ENCODE assay signal across 12 cellular contexts in the genomic region with DNA sequence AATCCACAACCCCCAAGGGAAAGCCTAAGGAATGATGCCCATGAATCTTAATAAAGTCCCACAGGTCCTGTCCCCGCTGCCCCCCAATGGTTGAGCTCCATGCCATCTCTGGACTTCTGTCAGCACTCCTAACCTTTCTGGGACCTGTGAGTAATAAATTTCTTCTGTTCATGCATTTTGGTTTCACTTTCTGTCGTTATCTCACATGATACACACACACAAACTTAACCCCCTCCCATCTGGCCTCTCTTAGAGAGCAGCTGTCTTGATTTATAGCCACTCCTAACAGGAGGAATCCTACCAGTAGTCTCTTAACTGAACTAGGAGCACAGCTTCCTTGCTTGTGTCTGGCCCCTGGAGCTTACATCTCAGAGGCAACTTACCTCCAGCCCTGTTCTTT.
"Had no signal": no experiment of that assay in that cellular context is flagged by ENCODE, and none has a peak within 500 bp of the region (broad histone marks: within the 10 kb centered on the region; RNA-seq: fewer than 3 reads in every experiment).

No MANE protein-coding gene starts in this region.

- ATAC-seq: effector memory CD8-positive, alpha-beta T cell; naive thymus-derived CD4-positive, alpha-beta T cell had no signal

- DNase-seq: activated CD4-positive, alpha-beta T cell treated with anti-CD3 and anti-CD28 coated beads, Interleukin-2, amount 10 ng/mL, durations not matched to agents 7 days and 5 days; activated CD4-positive, CD25-positive, alpha-beta regulatory T cell; central memory CD4-positive, alpha-beta T cell; effector memory CD8-positive, alpha-beta T cell; hypothalamus; naive thymus-derived CD4-positive, alpha-beta T cell; posterior cingulate gyrus; uterus had no signal

- H3K4me3 Mint-ChIP-seq: activated CD4-positive, alpha-beta T cell treated with anti-CD3 and anti-CD28 coated beads, Interleukin-2, amount 10 ng/mL, durations not matched to agents 7 days and 5 days; activated naive CD4-positive, alpha-beta T cell treated with anti-CD3 and anti-CD28 coated beads, Interleukin-2, amount 50 U/mL, for 24 hours; effector memory CD8-positive, alpha-beta T cell; naive thymus-derived CD4-positive, alpha-beta T cell had no signal

- H3K27ac Mint-ChIP-seq: activated CD4-positive, alpha-beta T cell treated with anti-CD3 and anti-CD28 coated beads, Interleukin-2, amount 10 ng/mL, durations not matched to agents 7 days and 5 days; activated naive CD4-positive, alpha-beta T cell treated with anti-CD3 and anti-CD28 coated beads, Interleukin-2, amount 50 U/mL, for 24 hours; activated T-helper 2 cell treated with anti-CD3 and anti-CD28 coated beads, Interferon-gamma antibody, Interleukin-2, Interleukin-4, amounts not matched to agents 10 μg/mL and 5 μg/mL and 100 μg/mL, durations not matched to agents 14 hours and 24 hours and 36 hours; effector memory CD8-positive, alpha-beta T cell; naive thymus-derived CD4-positive, alpha-beta T cell had no signal

- H3K4me1 Mint-ChIP-seq: activated CD4-positive, alpha-beta T cell treated with anti-CD3 and anti-CD28 coated beads, Interleukin-2, amount 10 ng/mL, durations not matched to agents 7 days and 5 days; activated naive CD4-positive, alpha-beta T cell treated with anti-CD3 and anti-CD28 coated beads, Interleukin-2, amount 50 U/mL, for 24 hours; naive thymus-derived CD4-positive, alpha-beta T cell had no signal

- H3K4me3 ChIP-seq: right atrium auricular region, smooth muscle cell, uterus had no signal
